In the genomic region with DNA sequence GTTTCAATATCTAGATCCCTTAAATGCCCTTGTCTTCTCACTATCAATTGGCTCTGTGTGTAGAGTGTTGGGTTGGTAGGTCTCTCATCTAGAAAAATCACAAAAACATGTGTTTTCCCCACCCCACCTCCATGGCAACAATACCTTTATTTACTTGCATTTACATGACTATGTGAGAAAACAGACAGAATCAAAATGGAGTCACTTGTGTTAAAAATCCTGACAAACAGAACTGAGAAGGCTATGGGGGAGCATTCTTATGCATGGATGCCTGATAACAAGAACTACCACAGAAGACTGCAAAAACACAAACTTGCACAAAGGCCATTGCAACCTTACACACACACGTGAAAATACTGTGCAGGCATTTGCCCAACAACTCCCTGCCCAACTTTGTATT, we compare ENCODE assay signal across 32 cellular contexts.
"Had no signal": no experiment of that assay in that cellular context is flagged by ENCODE, and none has a peak within 500 bp of the region (broad histone marks: within the 10 kb centered on the region; RNA-seq: fewer than 3 reads in every experiment).

No MANE protein-coding gene starts in this region.

- H3K4me1 ChIP-seq: left lung, lower lobe of right lung, right atrium auricular region, right lobe of liver, tibial nerve, uterus had no signal

- H3K9me3 Mint-ChIP-seq: type B pancreatic cell had no signal

- H3K27me3 ChIP-seq: left lung, neural progenitor cell, neutrophil, ovary, right atrium auricular region, right lobe of liver, tibial nerve, uterus had no signal

- ATAC-seq: left colon; left lung; lower lobe of right lung; natural killer cell; right lobe of liver; stimulated activated memory B cell treated with anti-CD40 and anti-IgM and Interleukin-4, amounts not matched to agents 10 μg/mL and 1 μg/mL and 100 μg/mL, for 72 hours; stimulated activated naive CD8-positive, alpha-beta T cell treated with anti-CD3 and anti-CD28 coated beads, Interleukin-15, amount 100 ng/mL, for 72 hours had no signal

- H3K36me3 ChIP-seq: left lung, lower lobe of right lung, neural progenitor cell, neutrophil, ovary, right atrium auricular region, right lobe of liver, tibial nerve, uterus had no signal

- H3K9me3 ChIP-seq: left lung, lower lobe of right lung, neutrophil, ovary, right atrium auricular region, right lobe of liver, tibial nerve, uterus had no signal

- H2AFZ ChIP-seq: neural progenitor cell had no signal

- H3K4me1 Mint-ChIP-seq: immature natural killer cell; naive B cell; natural killer cell; nephron progenitor cell; stimulated activated memory B cell treated with anti-CD40 and anti-IgM and Interleukin-4, amounts not matched to agents 10 μg/mL and 1 μg/mL and 100 μg/mL, for 72 hours; stimulated activated naive CD8-positive, alpha-beta T cell treated with anti-CD3 and anti-CD28 coated beads, Interleukin-15, amount 100 ng/mL, for 72 hours had no signal

- H3K27me3 Mint-ChIP-seq: naive B cell; progenitor cell of endocrine pancreas; stimulated activated memory B cell treated with anti-CD40 and anti-IgM and Interleukin-4, amounts not matched to agents 10 μg/mL and 1 μg/mL and 100 μg/mL, for 72 hours; stimulated activated naive CD8-positive, alpha-beta T cell treated with anti-CD3 and anti-CD28 coated beads, Interleukin-15, amount 100 ng/mL, for 72 hours; type B pancreatic cell had no signal

- H3K4me2 ChIP-seq: neural progenitor cell, smooth muscle cell had no signal

- H3K27ac Mint-ChIP-seq: immature natural killer cell; mesothelial cell of epicardium; naive B cell; natural killer cell; nephron progenitor cell; neural progenitor cell; progenitor cell of endocrine pancreas; stimulated activated memory B cell treated with anti-CD40 and anti-IgM and Interleukin-4, amounts not matched to agents 10 μg/mL and 1 μg/mL and 100 μg/mL, for 72 hours; stimulated activated naive CD8-positive, alpha-beta T cell treated with anti-CD3 and anti-CD28 coated beads, Interleukin-15, amount 100 ng/mL, for 72 hours; type B pancreatic cell had no signal

- H3K9ac ChIP-seq: neural progenitor cell had no signal

- H3K4me3 ChIP-seq: left lung, lower lobe of right lung, neural progenitor cell, ovary, right atrium auricular region, right lobe of liver, smooth muscle cell, tibial nerve, uterus had no signal

- H3K36me3 Mint-ChIP-seq: mesothelial cell of epicardium; naive B cell; natural killer cell; stimulated activated memory B cell treated with anti-CD40 and anti-IgM and Interleukin-4, amounts not matched to agents 10 μg/mL and 1 μg/mL and 100 μg/mL, for 72 hours; type B pancreatic cell had no signal

- FAIRE-seq: islet of Langerhans, kidney had no signal

- H3K27ac ChIP-seq: left lung, lower lobe of right lung, neural progenitor cell, neutrophil, ovary, right atrium auricular region, right lobe of liver, tibial nerve, uterus had no signal

- H3K4me3 Mint-ChIP-seq: immature natural killer cell; mesothelial cell of epicardium; naive B cell; natural killer cell; nephron progenitor cell; neural progenitor cell; stimulated activated memory B cell treated with anti-CD40 and anti-IgM and Interleukin-4, amounts not matched to agents 10 μg/mL and 1 μg/mL and 100 μg/mL, for 72 hours; stimulated activated naive CD8-positive, alpha-beta T cell treated with anti-CD3 and anti-CD28 coated beads, Interleukin-15, amount 100 ng/mL, for 72 hours; type B pancreatic cell had no signal

- DNase-seq: hippocampal formation; immature natural killer cell; kidney; left colon; left lung; lower lobe of right lung; mammary epithelial cell; mesenchymal stem cell; naive B cell; natural killer cell; nephron progenitor cell; occipital lobe; ovary; right lobe of liver; stimulated activated CD4-positive, alpha-beta T cell treated with anti-CD3 and anti-CD28 coated beads, Interleukin-1b, Interleukin-23, amount 100 ng/mL, for 48 hours; stimulated activated CD4-positive, alpha-beta T cell treated with anti-CD3 and anti-CD28 coated beads, Interleukin-2, amount 100 ng/mL, for 48 hours; stimulated activated CD4-positive, alpha-beta T cell treated with anti-CD3 and anti-CD28 coated beads, Interleukin-4, amount 100 ng/mL, for 4 hours; stimulated activated CD8-positive, alpha-beta memory T cell treated with anti-CD3 and anti-CD28 coated beads, Interleukin-4, amount 100 ng/mL, for 48 hours; stimulated activated naive CD4-positive, alpha-beta T cell treated with Interleukin-2 at 50 U/mL for 16 hours; stimulated activated naive CD8-positive, alpha-beta T cell treated with anti-CD3 and anti-CD28 coated beads, Interleukin-15, amount 100 ng/mL, for 72 hours; substantia nigra; uterus had no signal
